ENCODE assay signal across 31 cellular contexts in genomic region chr16:5354645-5355044, GRCh38.
"Had no signal": no experiment of that assay in that cellular context is flagged by ENCODE, and none has a peak within 500 bp of the region (broad histone marks: within the 10 kb centered on the region; RNA-seq: fewer than 3 reads in every experiment).

No MANE protein-coding gene starts in this region.

- ATAC-seq: activated CD4-positive, alpha-beta T cell treated with anti-CD3 and anti-CD28 coated beads for 36 hours; activated naive CD4-positive, alpha-beta T cell treated with anti-CD3 and anti-CD28 coated beads, Interleukin-2, amount 50 U/mL, for 72 hours; activated T-cell treated with anti-CD3 and anti-CD28 coated beads, Interleukin-2, amount 50 U/mL, for 72 hours; gastroesophageal sphincter; T-helper 17 cell had no signal

- H3K27ac ChIP-seq: ascending aorta, breast epithelium, cardiac muscle cell, colonic mucosa, epithelial cell of prostate, esophagus squamous epithelium, gastroesophageal sphincter had no signal

- H3K27ac Mint-ChIP-seq: activated CD4-positive, alpha-beta memory T cell treated with anti-CD3 and anti-CD28 coated beads, Interleukin-2, amount 10 ng/mL, durations not matched to agents 7 days and 5 days; activated CD4-positive, alpha-beta T cell treated with anti-CD3 and anti-CD28 coated beads for 36 hours; activated CD4-positive, alpha-beta T cell treated with anti-CD3 and anti-CD28 coated beads, Interleukin-2, amount 10 ng/mL, durations not matched to agents 7 days and 5 days; activated naive CD4-positive, alpha-beta T cell treated with anti-CD3 and anti-CD28 coated beads, Interleukin-2, amount 10 ng/mL, durations not matched to agents 7 days and 5 days; activated naive CD4-positive, alpha-beta T cell treated with anti-CD3 and anti-CD28 coated beads, Interleukin-2, amount 50 U/mL, for 72 hours; activated naive CD8-positive, alpha-beta T cell treated with anti-CD3 and anti-CD28 coated beads, Interleukin-2, amount 10 ng/mL, durations not matched to agents 7 days and 5 days; activated T-cell treated with anti-CD3 and anti-CD28 coated beads, Interleukin-2, amount 50 U/mL, for 24 hours; activated T-cell treated with anti-CD3 and anti-CD28 coated beads, Interleukin-2, amount 50 U/mL, for 72 hours; brain; T-helper 17 cell; T-helper 2 cell treated with Interferon-gamma antibody and Interleukin-4, amounts not matched to agents 5 μg/mL and 100 μg/mL, for 36 hours had no signal

- H3K4me1 ChIP-seq: ascending aorta, breast epithelium, colonic mucosa, esophagus squamous epithelium, gastroesophageal sphincter had no signal

- H3K36me3 ChIP-seq: ascending aorta, breast epithelium, cardiac muscle cell, colonic mucosa, esophagus squamous epithelium, gastroesophageal sphincter had no signal

- H3K27me3 ChIP-seq: ascending aorta, breast epithelium, cardiac muscle cell, colonic mucosa, esophagus squamous epithelium, gastroesophageal sphincter had no signal

- H3K4me3 Mint-ChIP-seq: activated CD4-positive, alpha-beta memory T cell treated with anti-CD3 and anti-CD28 coated beads, Interleukin-2, amount 10 ng/mL, durations not matched to agents 7 days and 5 days; activated CD4-positive, alpha-beta T cell treated with anti-CD3 and anti-CD28 coated beads for 36 hours; activated CD4-positive, alpha-beta T cell treated with anti-CD3 and anti-CD28 coated beads, Interleukin-2, amount 10 ng/mL, durations not matched to agents 7 days and 5 days; activated naive CD4-positive, alpha-beta T cell treated with anti-CD3 and anti-CD28 coated beads, Interleukin-2, amount 10 ng/mL, durations not matched to agents 7 days and 5 days; activated naive CD8-positive, alpha-beta T cell treated with anti-CD3 and anti-CD28 coated beads, Interleukin-2, amount 10 ng/mL, durations not matched to agents 7 days and 5 days; activated T-cell treated with anti-CD3 and anti-CD28 coated beads, Interleukin-2, amount 50 U/mL, for 24 hours; activated T-cell treated with anti-CD3 and anti-CD28 coated beads, Interleukin-2, amount 50 U/mL, for 72 hours; brain; T-helper 17 cell; T-helper 2 cell treated with Interferon-gamma antibody and Interleukin-4, amounts not matched to agents 5 μg/mL and 100 μg/mL, for 36 hours had no signal

- H3K36me3 Mint-ChIP-seq: activated naive CD4-positive, alpha-beta T cell treated with anti-CD3 and anti-CD28 coated beads, Interleukin-2, amount 10 ng/mL, durations not matched to agents 7 days and 5 days; activated naive CD4-positive, alpha-beta T cell treated with anti-CD3 and anti-CD28 coated beads, Interleukin-2, amount 50 U/mL, for 72 hours; activated naive CD8-positive, alpha-beta T cell treated with anti-CD3 and anti-CD28 coated beads, Interleukin-2, amount 10 ng/mL, durations not matched to agents 7 days and 5 days; brain had no signal

- H3K4me1 Mint-ChIP-seq: activated CD4-positive, alpha-beta memory T cell treated with anti-CD3 and anti-CD28 coated beads, Interleukin-2, amount 10 ng/mL, durations not matched to agents 7 days and 5 days; activated CD4-positive, alpha-beta T cell treated with anti-CD3 and anti-CD28 coated beads for 36 hours; activated CD4-positive, alpha-beta T cell treated with anti-CD3 and anti-CD28 coated beads, Interleukin-2, amount 10 ng/mL, durations not matched to agents 7 days and 5 days; activated naive CD4-positive, alpha-beta T cell treated with anti-CD3 and anti-CD28 coated beads, Interleukin-2, amount 10 ng/mL, durations not matched to agents 7 days and 5 days; activated naive CD8-positive, alpha-beta T cell treated with anti-CD3 and anti-CD28 coated beads, Interleukin-2, amount 10 ng/mL, durations not matched to agents 7 days and 5 days; T-helper 17 cell had no signal

- H3K9me3 ChIP-seq: ascending aorta, breast epithelium, colonic mucosa, esophagus squamous epithelium, gastroesophageal sphincter had no signal

- H3K4me3 ChIP-seq: ascending aorta, breast epithelium, cardiac muscle cell, colonic mucosa, esophagus squamous epithelium, gastroesophageal sphincter had no signal

- DNase-seq: activated CD4-positive, alpha-beta memory T cell treated with anti-CD3 and anti-CD28 coated beads, Interleukin-2, amount 10 ng/mL, durations not matched to agents 7 days and 5 days; activated CD4-positive, alpha-beta T cell treated with anti-CD3 and anti-CD28 coated beads for 36 hours; activated CD4-positive, alpha-beta T cell treated with anti-CD3 and anti-CD28 coated beads, Interleukin-2, amount 10 ng/mL, durations not matched to agents 7 days and 5 days; activated CD4-positive, alpha-beta T cell treated with anti-CD3 and anti-CD28 coated beads, Interleukin-2, amount 50 U/mL, for 4 hours; activated CD4-positive, CD25-positive, alpha-beta regulatory T cell; activated CD4-positive, CD25-positive, alpha-beta regulatory T cell treated with anti-CD3 and anti-CD28 coated beads, Interleukin-2, amount 50 U/mL, for 72 hours; activated CD8-positive, alpha-beta memory T cell treated with anti-CD3 and anti-CD28 coated beads, Interleukin-2, amount 50 U/mL, for 48 hours; activated gamma-delta T cell; activated naive CD4-positive, alpha-beta T cell; activated naive CD4-positive, alpha-beta T cell treated with anti-CD3 and anti-CD28 coated beads, Interleukin-2, amount 10 ng/mL, durations not matched to agents 7 days and 5 days; activated naive CD8-positive, alpha-beta T cell treated with anti-CD3 and anti-CD28 coated beads, Interleukin-2, amount 10 ng/mL, durations not matched to agents 7 days and 5 days; activated T-cell treated with anti-CD3 and anti-CD28 coated beads for 4 hours; activated T-cell treated with anti-CD3 and anti-CD28 coated beads, Interleukin-2, amount 50 U/mL, for 24 hours; activated T-cell treated with anti-CD3 and anti-CD28 coated beads, Interleukin-2, amount 50 U/mL, for 72 hours; central memory CD4-positive, alpha-beta T cell; cerebellar nuclear complex; colonic mucosa; effector CD8-positive, alpha-beta T cell; esophagus squamous epithelium; foreskin melanocyte; T-helper 1 cell; T-helper 17 cell; T1000 had no signal

- H3K27me3 Mint-ChIP-seq: activated CD4-positive, alpha-beta memory T cell treated with anti-CD3 and anti-CD28 coated beads, Interleukin-2, amount 10 ng/mL, durations not matched to agents 7 days and 5 days; activated CD4-positive, alpha-beta T cell treated with anti-CD3 and anti-CD28 coated beads, Interleukin-2, amount 10 ng/mL, durations not matched to agents 7 days and 5 days; activated naive CD4-positive, alpha-beta T cell treated with anti-CD3 and anti-CD28 coated beads, Interleukin-2, amount 10 ng/mL, durations not matched to agents 7 days and 5 days had no signal

- H3K9me3 Mint-ChIP-seq: activated CD4-positive, alpha-beta memory T cell treated with anti-CD3 and anti-CD28 coated beads, Interleukin-2, amount 10 ng/mL, durations not matched to agents 7 days and 5 days; activated CD4-positive, alpha-beta T cell treated with anti-CD3 and anti-CD28 coated beads, Interleukin-2, amount 10 ng/mL, durations not matched to agents 7 days and 5 days; activated naive CD4-positive, alpha-beta T cell treated with anti-CD3 and anti-CD28 coated beads, Interleukin-2, amount 10 ng/mL, durations not matched to agents 7 days and 5 days; activated naive CD4-positive, alpha-beta T cell treated with anti-CD3 and anti-CD28 coated beads, Interleukin-2, amount 50 U/mL, for 72 hours; activated T-cell treated with anti-CD3 and anti-CD28 coated beads, Interleukin-2, amount 50 U/mL, for 24 hours; activated T-cell treated with anti-CD3 and anti-CD28 coated beads, Interleukin-2, amount 50 U/mL, for 72 hours; brain; T-helper 2 cell treated with Interferon-gamma antibody and Interleukin-4, amounts not matched to agents 5 μg/mL and 100 μg/mL, for 36 hours had no signal
